Comparison of ENCODE assay signal across 8 cellular contexts in the genomic region with DNA sequence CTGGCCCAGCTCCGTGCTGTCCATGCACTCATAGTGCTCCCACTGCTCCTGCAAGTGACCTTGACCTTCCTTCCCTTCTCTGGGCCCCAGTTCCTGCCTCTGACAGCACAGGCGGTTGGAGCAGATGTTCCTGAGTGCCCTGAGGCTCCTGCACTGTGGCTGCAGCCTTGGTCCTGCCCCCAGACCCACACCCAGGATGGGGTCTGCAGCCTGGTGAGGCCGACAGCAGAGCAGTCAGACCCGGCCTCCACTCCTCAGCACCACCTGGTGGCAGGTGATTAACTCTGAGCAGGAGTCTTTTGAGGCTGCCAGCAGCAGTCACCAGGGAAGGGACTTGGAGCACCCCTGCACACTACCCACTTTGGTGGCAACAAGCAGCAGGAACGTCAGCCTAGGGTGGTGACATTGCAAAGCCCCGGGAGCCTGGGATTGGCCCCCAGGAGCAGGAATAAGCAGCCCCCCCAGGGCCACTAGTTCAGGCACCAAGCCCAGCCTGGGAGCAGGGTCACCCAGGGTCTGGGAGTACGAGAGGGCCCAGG.
A peak's percentile ranks its signal among the peaks of the same experiment; 100 is the strongest.
DNase-seq lines count a peak whose midpoint lies in the region; ATAC-seq, FAIRE-seq and TF ChIP-seq lines count a peak whose summit lies in the region.

No MANE protein-coding gene starts in this region.

- H3K4me1 ChIP-seq in astrocyte (ENCODE audit: insufficient read depth, low read length) (peaks cover 10% of the 10 kb centered on the region), keratinocyte (ENCODE audit: control insufficient read depth, extremely low read depth, insufficient read depth, low read length) (no peaks in the 10 kb centered on the region)

- in situ Hi-C loops in GM13977 (cut with MboI; ENCODE audit: low pct_unique_long_range_greater_than_20kb, low sequenced_read_pairs, unreplicated experiment): no loop called here

- no peak overlapping the region for H2AFZ ChIP-seq in astrocyte (ENCODE audit: low read depth, low read length)
- no peak overlapping the region for H2AFZ ChIP-seq in keratinocyte (ENCODE audit: control insufficient read depth, low read length)

- no peak overlapping the region for H3K4me3 ChIP-seq in AG04449 (ENCODE audit: low read depth, low read length)
- no peak overlapping the region for H3K4me3 ChIP-seq in astrocyte (ENCODE audit: insufficient read depth, low read depth, low read length)
- H3K4me3 ChIP-seq in keratinocyte (ENCODE audit: control insufficient read depth in 2 of 3, extremely low read depth in 1 of 3, insufficient read depth in 2 of 3, low read depth in 1 of 3, low read length in 3 of 3): no peak overlapping the region

- H4K20me1 ChIP-seq in astrocyte (ENCODE audit: insufficient read depth, low read length): no peaks in the 10 kb centered on the region
- H4K20me1 ChIP-seq in keratinocyte (ENCODE audit: control insufficient read depth, extremely low read depth, insufficient read depth, low read length): peaks cover 6% of the 10 kb centered on the region

- TF ChIP-seq CTCF in AG04449 (IDR thresholded peaks at IDR 0.05; ENCODE audit: insufficient read depth, low read length, missing control alignments): peak; percentile 68
- peak; percentile 82 for TF ChIP-seq CTCF in GM13977 (IDR thresholded peaks at IDR 0.05; ENCODE audit: extremely low read depth, insufficient read depth, missing control alignments)
- peak; percentile 35 for TF ChIP-seq CTCF in astrocyte (IDR thresholded peaks at IDR 0.05; ENCODE audit: insufficient read depth, low read depth, low read length)
- peak; percentile 55 to 86 (median 86) for TF ChIP-seq CTCF in keratinocyte (optimal IDR thresholded peaks at IDR 0.05 in 1 of 3, IDR thresholded peaks at IDR 0.05 in 1 of 3, conservative IDR thresholded peaks at IDR 0.05 in 1 of 3; ENCODE audit: extremely low read depth in 1 of 3, insufficient read depth in 2 of 3, low read length in 3 of 3)

- POLR2A ChIA-PET in AG04449 (lab: Yijun Ruan, JAX): no interaction called here

- H3K4me1 Mint-ChIP-seq in astrocyte (ENCODE audit: low read depth, unreplicated experiment): peaks cover 29% of the 10 kb centered on the region
- H3K4me1 Mint-ChIP-seq in stimulated activated naive CD8-positive, alpha-beta T cell treated with anti-CD3 and anti-CD28 coated beads, Interleukin-15, amount 100 ng/mL, for 72 hours: peaks cover 5% of the 10 kb centered on the region

- no peak overlapping the region for H3K27ac Mint-ChIP-seq in astrocyte (ENCODE audit: unreplicated experiment)
- no peak overlapping the region for H3K27ac Mint-ChIP-seq in stimulated activated naive CD8-positive, alpha-beta T cell treated with anti-CD3 and anti-CD28 coated beads, Interleukin-15, amount 100 ng/mL, for 72 hours

- H3K9ac ChIP-seq in astrocyte (ENCODE audit: low read length) (no peak overlapping the region), keratinocyte (ENCODE audit: control insufficient read depth, extremely low read depth, insufficient read depth, low read length) (no peak overlapping the region)

- peaks cover 22% of the 10 kb centered on the region for H3K27me3 ChIP-seq in astrocyte (ENCODE audit: insufficient read depth, low read length)
- peaks cover 81% of the 10 kb centered on the region for H3K27me3 ChIP-seq in keratinocyte (ENCODE audit: control insufficient read depth, extremely low read depth, insufficient read depth, low read length)

- FAIRE-seq in astrocyte (lab: Jason Lieb, UNC) (no peak), keratinocyte (lab: Jason Lieb, UNC) (no peak)

- dilution Hi-C loops in keratinocyte (cut with MboI; ENCODE audit: extremely low pct_ligation_motif_present, low sequenced_read_pairs): no loop called here

- no peaks in the 10 kb centered on the region for H3K9me1 ChIP-seq in keratinocyte (ENCODE audit: control insufficient read depth, extremely low read depth, insufficient read depth, low read length)

- H3K9me3 ChIP-seq in astrocyte (ENCODE audit: insufficient read depth, low read depth, low read length) (no peaks in the 10 kb centered on the region), keratinocyte (ENCODE audit: control insufficient read depth, low read depth, low read length) (no peaks in the 10 kb centered on the region)

- peak; percentile 51 for ATAC-seq in stimulated activated naive CD8-positive, alpha-beta T cell treated with anti-CD3 and anti-CD28 coated beads, Interleukin-15, amount 100 ng/mL, for 72 hours
- ATAC-seq in GM18498 (IDR thresholded peaks at IDR 0.05; ENCODE audit: unreplicated experiment): no peak

- H3K79me2 ChIP-seq in astrocyte (ENCODE audit: insufficient read depth, low read length) (no peaks in the 10 kb centered on the region), keratinocyte (ENCODE audit: control insufficient read depth, insufficient read depth, low read length) (no peaks in the 10 kb centered on the region)

- no peak for DNase-seq in AG04449 (ENCODE audit: low read depth, low spot score)
- DNase-seq in GM13977 (ENCODE audit: low spot score): peak; percentile 84
- DNase-seq in NCI-H82 treated with DMSO at 0.1 percent for 48 hours (lab: John Stamatoyannopoulos, UW; ENCODE audit: unreplicated experiment): peak; percentile 44
- no peak for DNase-seq in astrocyte (ENCODE audit: low read depth)
- no peak for DNase-seq in keratinocyte (ENCODE audit: low read depth, low spot score)
- peak in 1 of 2 donors; percentile 39 for DNase-seq in stimulated activated naive CD8-positive, alpha-beta T cell treated with anti-CD3 and anti-CD28 coated beads, Interleukin-15, amount 100 ng/mL, for 72 hours
- no peak for DNase-seq in hippocampal formation (lab: John Stamatoyannopoulos, UW)

- no peaks in the 10 kb centered on the region for H3K36me3 ChIP-seq in astrocyte (ENCODE audit: insufficient read depth, low read length)
- H3K36me3 ChIP-seq in keratinocyte (ENCODE audit: control insufficient read depth in 2 of 2, extremely low read depth in 1 of 2, insufficient read depth in 2 of 2, low read length in 2 of 2): no peaks in the 10 kb centered on the region

- peaks cover 2% of the 10 kb centered on the region for H3K36me3 Mint-ChIP-seq in astrocyte (ENCODE audit: low read depth, unreplicated experiment)

- H3K9me3 Mint-ChIP-seq in astrocyte (ENCODE audit: unreplicated experiment): peaks cover 2% of the 10 kb centered on the region
- H3K9me3 Mint-ChIP-seq in stimulated activated naive CD8-positive, alpha-beta T cell treated with anti-CD3 and anti-CD28 coated beads, Interleukin-15, amount 100 ng/mL, for 72 hours: no peaks in the 10 kb centered on the region

- H3K27ac ChIP-seq in astrocyte (ENCODE audit: low read depth, low read length): no peak overlapping the region
- no peak overlapping the region for H3K27ac ChIP-seq in keratinocyte (ENCODE audit: control insufficient read depth, insufficient read depth, low read length)

- peaks cover 71% of the 10 kb centered on the region for H3K27me3 Mint-ChIP-seq in astrocyte (ENCODE audit: low read depth, unreplicated experiment)
- peaks cover 72% of the 10 kb centered on the region for H3K27me3 Mint-ChIP-seq in stimulated activated naive CD8-positive, alpha-beta T cell treated with anti-CD3 and anti-CD28 coated beads, Interleukin-15, amount 100 ng/mL, for 72 hours

- no peak overlapping the region for H3K4me2 ChIP-seq in astrocyte (ENCODE audit: low read length)
- no peak overlapping the region for H3K4me2 ChIP-seq in keratinocyte (ENCODE audit: control insufficient read depth, extremely low read depth, insufficient read depth, low read depth, low read length)

- H3K4me3 Mint-ChIP-seq in astrocyte (ENCODE audit: unreplicated experiment): no peak overlapping the region
- no peak overlapping the region for H3K4me3 Mint-ChIP-seq in stimulated activated naive CD8-positive, alpha-beta T cell treated with anti-CD3 and anti-CD28 coated beads, Interleukin-15, amount 100 ng/mL, for 72 hours

- CTCF ChIA-PET in AG04449 (lab: Yijun Ruan, JAX): interaction anchor here (0.6 to 5.8 kb wide), 12 partner anchors 9 to 249 kb away, joined by 3 to 49 read pairs (median 6); no protein-coding TSS in a partner anchor

Comparison
In these comparisons a context has a peak if more than half of its experiments do, and no peak if none do; other contexts are left out.
1. DNase-seq: peak in GM13977 (single experiment) and NCI-H82 treated with DMSO at 0.1 percent for 48 hours (single experiment); none in AG04449 (single experiment), astrocyte (single experiment), keratinocyte (single experiment) and hippocampal formation (0 of 2).
2. CTCF ChIP-seq: peak in every context shown above with its lines; median percentile 86 in keratinocyte; 82 in GM13977; 68 in AG04449; 35 in astrocyte.